In genomic region chr5:176685010-176685409, GRCh38 we compare ENCODE assay signal across 9 cellular contexts. TPM values are rescaled to one million over a fixed set of nuclear protein-coding genes. Genes with fewer than 3 reads are reported as not detected.
"Had no signal": no experiment of that assay in that cellular context is flagged by ENCODE, and none has a peak within 500 bp of the region (broad histone marks: within the 10 kb centered on the region; RNA-seq: fewer than 3 reads in every experiment).

No MANE protein-coding gene starts in this region.

- H3K27ac Mint-ChIP-seq: GM23338, H9, HFFc6 had no signal

- H3K36me3 ChIP-seq: HAP-1 had no signal

- DNase-seq: GM23248, GOT3, H7, H9, HCEC 1CT, HFFc6 had no signal

- H2AFZ ChIP-seq: GM23248, GM23338 had no signal

- H3K4me2 ChIP-seq: GM23338 had no signal

- H3K9me3 ChIP-seq: HAP-1 had no signal

- H3K4me3 ChIP-seq: GM23248, GM23338, HAP-1 had no signal

- H3K4me3 Mint-ChIP-seq: GM23338, H9, HFFc6 had no signal

- H3K27ac ChIP-seq: GM23248 had no signal

RNA-seq across cellular contexts. Expression of gene EIF4E1B, which starts 54.5 kb away (rescaled TPM):
- total RNA-seq: GM23248, H4, HFFc6 had no signal

RNA-seq across cellular contexts. Expression of gene SNCB, which starts 54.7 kb away (rescaled TPM):
- total RNA-seq: GM23248, HFFc6 had no signal
